In genomic region chr3:104066658-104067057, GRCh38 we compare ENCODE assay signal across 19 cellular contexts.
DNase-seq lines count a peak whose midpoint lies in the region; FAIRE-seq and TF ChIP-seq lines count a peak whose summit lies in the region.
"Had no signal": no experiment of that assay in that cellular context is flagged by ENCODE, and none has a peak within 500 bp of the region (broad histone marks: within the 10 kb centered on the region; RNA-seq: fewer than 3 reads in every experiment).

No MANE protein-coding gene starts in this region.

- H2AFZ ChIP-seq in hepatocyte: no peak overlapping the region
- H2AFZ ChIP-seq: PC-9 had no signal

- no peak for TF ChIP-seq POLR2A in testis (IDR thresholded peaks at IDR 0.05)

- H3K27ac ChIP-seq in HUES48 (ENCODE audit: low read depth, low read length) (peak overlapping the region; percentile 53), hepatocyte (no peak overlapping the region), testis (no peak overlapping the region)
- H3K27ac ChIP-seq: A549, ovary, PC-9, suprapubic skin had no signal

- no peaks in the 10 kb centered on the region for H4K20me1 ChIP-seq in hepatocyte (ENCODE audit: insufficient read depth, poor library complexity, severe bottlenecking)

- H3K9me3 ChIP-seq in HUES48 (ENCODE audit: control insufficient read depth, insufficient read depth, low read length): no peaks in the 10 kb centered on the region
- H3K9me3 ChIP-seq in hepatocyte (ENCODE audit: low read depth): no peaks in the 10 kb centered on the region
- no peaks in the 10 kb centered on the region for H3K9me3 ChIP-seq in testis
- H3K9me3 ChIP-seq: A549, ovary, suprapubic skin had no signal

- intact Hi-C loops in testis (cut with DNase I; ENCODE audit: low total_unique reads): no loop called here

- whole genome bisulfite sequencing in hepatocyte (ENCODE audit: low lambda C conversion rate, missing lambda C conversion rate): 83% methylated on average over 2 of the region's 2 CpGs
- WGBS in testis, 2 donors: 55 to 59% methylated on average over 2 of the region's 2 CpGs

- no peak overlapping the region for H3K4me2 ChIP-seq in hepatocyte
- H3K4me2 ChIP-seq: A549, PC-9 had no signal

- H3K9me2 ChIP-seq in hepatocyte (replicated peaks; ENCODE audit: insufficient read depth): no peaks in the 10 kb centered on the region

- no peaks in the 10 kb centered on the region for H3K79me2 ChIP-seq in hepatocyte

- no peak overlapping the region; the same call in 1 of the 2 replicates for H3K9ac ChIP-seq in HUES48 (ENCODE audit: low read depth, low read length)

- DNase-seq in A172 (ENCODE audit: low spot score): peak; percentile 74
- DNase-seq in amniotic epithelial cell (ENCODE audit: low read depth): peak; percentile 94
- DNase-seq in hepatocyte (ENCODE audit: low spot score): peak; percentile 7
- DNase-seq in frontal cortex (ENCODE audit: low spot score in 2 of 2): no peak
- DNase-seq in AML-193 (lab: John Stamatoyannopoulos, UW): no peak
- no peak for DNase-seq in amniotic stem cell (lab: John Stamatoyannopoulos, UW)
- no peak for DNase-seq in testis
- DNase-seq: activated CD4-positive, CD25-positive, alpha-beta regulatory T cell treated with anti-CD3 and anti-CD28 coated beads, Interleukin-2, amount 50 U/mL, for 72 hours; activated naive CD8-positive, alpha-beta T cell treated with anti-CD3 and anti-CD28 coated beads, Interleukin-2, amount 10 ng/mL, durations not matched to agents 7 days and 5 days; NCI-H1048; NCI-H345; ovary; PC-9; stimulated activated CD4-positive, alpha-beta T cell treated with anti-CD3 and anti-CD28 coated beads, Interleukin-12 subunit alpha, Interleukin-12 subunit beta, amount 100 ng/mL, for 4 hours; T-cell had no signal

- H3K4me3 ChIP-seq in HUES48 (ENCODE audit: low read depth, low read length): no peak overlapping the region; the same call in 1 of the 2 replicates
- H3K4me3 ChIP-seq in hepatocyte: no peak overlapping the region
- no peak overlapping the region for H3K4me3 ChIP-seq in testis
- H3K4me3 ChIP-seq: A549, ovary, PC-9, suprapubic skin had no signal

- H3K4me1 ChIP-seq in HUES48 (ENCODE audit: control insufficient read depth, insufficient read depth, low read length): peaks cover 16% of the 10 kb centered on the region; the same call in 1 of the 2 replicates
- no peaks in the 10 kb centered on the region for H3K4me1 ChIP-seq in hepatocyte (ENCODE audit: insufficient read depth)
- no peaks in the 10 kb centered on the region for H3K4me1 ChIP-seq in testis
- H3K4me1 ChIP-seq: A549, suprapubic skin had no signal

- H3K36me3 ChIP-seq in HUES48 (ENCODE audit: control insufficient read depth, insufficient read depth, low read length) (no peaks in the 10 kb centered on the region), hepatocyte (replicated peaks; ENCODE audit: insufficient read depth, low read depth) (no peaks in the 10 kb centered on the region), testis (ENCODE audit: low read depth, missing control alignments) (no peaks in the 10 kb centered on the region)
- H3K36me3 ChIP-seq: ovary, suprapubic skin had no signal

- no peak for FAIRE-seq in frontal cortex (lab: Jason Lieb, UNC)
- FAIRE-seq: A549, islet of Langerhans had no signal

- H3K27me3 ChIP-seq in HUES48 (ENCODE audit: control insufficient read depth, insufficient read depth, low read length) (no peaks in the 10 kb centered on the region), hepatocyte (no peaks in the 10 kb centered on the region), testis (no peaks in the 10 kb centered on the region)
- H3K27me3 ChIP-seq: ovary, suprapubic skin had no signal

- no peak for TF ChIP-seq CTCF in hepatocyte (IDR thresholded peaks at IDR 0.05; ENCODE audit: poor library complexity)
- TF ChIP-seq CTCF in testis (IDR thresholded peaks at IDR 0.05): no peak

Comparison
In these comparisons a context has a peak if more than half of its experiments do, and no peak if none do; other contexts are left out.
1. DNase-seq: peak in A172 (single experiment), amniotic epithelial cell (single experiment) and hepatocyte (single experiment); none in frontal cortex (0 of 2), AML-193 (0 of 2), amniotic stem cell (single experiment) and testis (single experiment).